Comparison of ENCODE assay signal across 26 cellular contexts in the genomic region with DNA sequence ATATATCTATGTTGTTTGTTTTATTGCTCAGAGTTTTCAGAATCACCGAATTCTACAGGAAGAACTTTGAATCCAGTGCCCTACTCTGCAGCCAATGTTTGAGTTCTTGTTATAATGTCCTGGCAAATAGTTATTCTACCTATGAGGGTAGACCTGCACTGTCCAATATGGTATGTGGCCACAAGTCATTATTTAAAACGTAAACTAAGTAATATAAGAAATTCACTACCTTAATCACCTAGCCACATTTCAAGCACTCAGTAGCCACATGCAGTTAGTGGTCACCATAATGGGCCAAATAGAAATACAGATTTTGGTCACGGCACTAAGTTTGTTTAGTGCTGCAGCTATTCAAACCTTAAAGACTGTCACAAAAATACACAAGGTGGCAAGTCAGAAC.
"Had no signal": no experiment of that assay in that cellular context is flagged by ENCODE, and none has a peak within 500 bp of the region (broad histone marks: within the 10 kb centered on the region; RNA-seq: fewer than 3 reads in every experiment).

No MANE protein-coding gene starts in this region.

- H3K27ac ChIP-seq: esophagus muscularis mucosa, foreskin keratinocyte, heart right ventricle, parathyroid adenoma, psoas muscle, sigmoid colon, stomach, thyroid gland, upper lobe of left lung, vagina, WERI-Rb-1 had no signal

- ATAC-seq: foreskin keratinocyte; heart right ventricle; left cardiac atrium; left ventricle myocardium superior; mucosa of descending colon; psoas muscle; stimulated activated naive B cell treated with anti-CD40 and anti-IgM and Interleukin-4, amounts not matched to agents 10 μg/mL and 1 μg/mL and 100 μg/mL, for 72 hours had no signal

- H3K4me3 Mint-ChIP-seq: activated CD4-positive, alpha-beta memory T cell treated with anti-CD3 and anti-CD28 coated beads, Interleukin-2, amount 10 ng/mL, durations not matched to agents 7 days and 5 days; activated CD4-positive, alpha-beta T cell treated with anti-CD3 and anti-CD28 coated beads, Interleukin-2, amount 10 ng/mL, durations not matched to agents 7 days and 5 days; activated naive CD4-positive, alpha-beta T cell treated with anti-CD3 and anti-CD28 coated beads, Interleukin-2, amount 10 ng/mL, durations not matched to agents 7 days and 5 days; endodermal cell; stimulated activated naive B cell treated with anti-CD40 and anti-IgM and Interleukin-4, amounts not matched to agents 10 μg/mL and 1 μg/mL and 100 μg/mL, for 72 hours had no signal

- DNase-seq: activated CD4-positive, alpha-beta memory T cell treated with anti-CD3 and anti-CD28 coated beads, Interleukin-2, amount 10 ng/mL, durations not matched to agents 7 days and 5 days; activated CD4-positive, alpha-beta T cell treated with anti-CD3 and anti-CD28 coated beads for 1 hour; activated CD4-positive, alpha-beta T cell treated with anti-CD3 and anti-CD28 coated beads, Interleukin-2, amount 10 ng/mL, durations not matched to agents 7 days and 5 days; activated effector memory CD4-positive, alpha-beta T cell treated with anti-CD3 and anti-CD28 coated beads, Interleukin-2, amount 50 U/mL, for 16 hours; activated naive CD4-positive, alpha-beta T cell treated with anti-CD3 and anti-CD28 coated beads, Interleukin-2, amount 10 ng/mL, durations not matched to agents 7 days and 5 days; amniotic stem cell; caudate nucleus; endodermal cell; foreskin keratinocyte; heart right ventricle; islet precursor cell; left cardiac atrium; left ventricle myocardium superior; mucosa of descending colon; psoas muscle; sigmoid colon; small intestine; stimulated activated CD4-positive, alpha-beta T cell treated with anti-CD3 and anti-CD28 coated beads, Interleukin-4, amount 100 ng/mL, for 24 hours; stimulated activated naive B cell treated with anti-CD40 and anti-IgM and Interleukin-4, amounts not matched to agents 10 μg/mL and 1 μg/mL and 100 μg/mL, for 72 hours; stomach; upper lobe of left lung; WERI-Rb-1 had no signal

- H3K27me3 Mint-ChIP-seq: activated CD4-positive, alpha-beta memory T cell treated with anti-CD3 and anti-CD28 coated beads, Interleukin-2, amount 10 ng/mL, durations not matched to agents 7 days and 5 days; activated CD4-positive, alpha-beta T cell treated with anti-CD3 and anti-CD28 coated beads, Interleukin-2, amount 10 ng/mL, durations not matched to agents 7 days and 5 days; activated naive CD4-positive, alpha-beta T cell treated with anti-CD3 and anti-CD28 coated beads, Interleukin-2, amount 10 ng/mL, durations not matched to agents 7 days and 5 days; stimulated activated naive B cell treated with anti-CD40 and anti-IgM and Interleukin-4, amounts not matched to agents 10 μg/mL and 1 μg/mL and 100 μg/mL, for 72 hours had no signal

- H3K27ac Mint-ChIP-seq: activated CD4-positive, alpha-beta memory T cell treated with anti-CD3 and anti-CD28 coated beads, Interleukin-2, amount 10 ng/mL, durations not matched to agents 7 days and 5 days; activated CD4-positive, alpha-beta T cell treated with anti-CD3 and anti-CD28 coated beads, Interleukin-2, amount 10 ng/mL, durations not matched to agents 7 days and 5 days; endodermal cell; stimulated activated naive B cell treated with anti-CD40 and anti-IgM and Interleukin-4, amounts not matched to agents 10 μg/mL and 1 μg/mL and 100 μg/mL, for 72 hours had no signal

- H3K9me3 Mint-ChIP-seq: activated CD4-positive, alpha-beta memory T cell treated with anti-CD3 and anti-CD28 coated beads, Interleukin-2, amount 10 ng/mL, durations not matched to agents 7 days and 5 days; activated CD4-positive, alpha-beta T cell treated with anti-CD3 and anti-CD28 coated beads, Interleukin-2, amount 10 ng/mL, durations not matched to agents 7 days and 5 days; activated naive CD4-positive, alpha-beta T cell treated with anti-CD3 and anti-CD28 coated beads, Interleukin-2, amount 10 ng/mL, durations not matched to agents 7 days and 5 days; endodermal cell; stimulated activated naive B cell treated with anti-CD40 and anti-IgM and Interleukin-4, amounts not matched to agents 10 μg/mL and 1 μg/mL and 100 μg/mL, for 72 hours had no signal

- H3K36me3 ChIP-seq: esophagus muscularis mucosa, heart right ventricle, sigmoid colon, stomach, thyroid gland, upper lobe of left lung, vagina, WERI-Rb-1 had no signal

- H3K9me3 ChIP-seq: esophagus muscularis mucosa, heart right ventricle, mucosa of descending colon, psoas muscle, sigmoid colon, stomach, thyroid gland, upper lobe of left lung, vagina had no signal
